Comparison of ENCODE assay signal across 40 cellular contexts in genomic region chr13:30959678-30960077, GRCh38. TPM values are rescaled to one million over a fixed set of nuclear protein-coding genes. Genes with fewer than 3 reads are reported as not detected.
"Had no signal": no experiment of that assay in that cellular context is flagged by ENCODE, and none has a peak within 500 bp of the region (broad histone marks: within the 10 kb centered on the region; RNA-seq: fewer than 3 reads in every experiment).

No MANE protein-coding gene starts in this region.

- H3K27me3 ChIP-seq: MG63 had no signal

- H3K4me3 ChIP-seq: MG63 had no signal

- H3K36me3 ChIP-seq: MG63 had no signal

- DNase-seq: Karpas-422, Kasumi-1, MG63, MM.1S, MV-4-11, NCI-H1048, NCI-H1092, NCI-H1092 treated with DMSO at 0.1 percent for 48 hours, NCI-H1105, NCI-H1105 treated with DMSO at 0.1 percent for 48 hours, NCI-H1417, NCI-H1417 treated with DMSO at 0.1 percent for 48 hours, NCI-H1436, NCI-H1436 treated with DMSO at 0.1 percent for 48 hours, NCI-H146, NCI-H1694, NCI-H1694 treated with DMSO at 0.1 percent for 48 hours, NCI-H187, NCI-H187 treated with DMSO at 0.1 percent for 48 hours, NCI-H1930, NCI-H2029, NCI-H2029 treated with DMSO at 0.1 percent for 48 hours, NCI-H2081, NCI-H2081 treated with DMSO at 0.1 percent for 48 hours, NCI-H2107, NCI-H2171, NCI-H2171 treated with DMSO at 0.1 percent for 48 hours, NCI-H2227 treated with DMSO at 0.1 percent for 48 hours, NCI-H226, NCI-H345, NCI-H446, NCI-H446 treated with DMSO at 0.1 percent for 48 hours, NCI-H510A, NCI-H510A treated with DMSO at 0.1 percent for 48 hours, NCI-H524, NCI-H524 treated with DMSO at 0.1 percent for 48 hours had no signal

RNA-seq across cellular contexts. Expression of gene TEX26, which starts 27.2 kb away (rescaled TPM):
- total RNA-seq: LHCN-M2, M059J, MCF 10A, NCI-H460 had no signal

RNA-seq across cellular contexts. Expression of gene MEDAG, which starts 53.6 kb away (rescaled TPM):
- total RNA-seq: MCF 10A, NCI-H460 had no signal
